11 cellular contexts compared by ENCODE assay signal in genomic region chr15:90211440-90212168, GRCh38. TPM values are rescaled to one million over a fixed set of nuclear protein-coding genes. Genes with fewer than 3 reads are reported as not detected.
DNase-seq lines count a peak whose midpoint lies in the region; ATAC-seq, FAIRE-seq and TF ChIP-seq lines count a peak whose summit lies in the region.
"Had no signal": no experiment of that assay in that cellular context is flagged by ENCODE, and none has a peak within 500 bp of the region (broad histone marks: within the 10 kb centered on the region; RNA-seq: fewer than 3 reads in every experiment).

No MANE protein-coding gene starts in this region.

- no peaks in the 10 kb centered on the region for H3K9me3 ChIP-seq in K562 (replicated peaks; ENCODE audit: control insufficient read depth, insufficient read depth, low read depth, low read length)

- H3K79me2 ChIP-seq in K562 (ENCODE audit: control insufficient read depth, insufficient read depth, low read length), result peaks cover 66% of the 10 kb centered on the region

- H3K4me1 ChIP-seq in K562 (replicated peaks in 1 of 2; ENCODE audit: control insufficient read depth in 2 of 2, insufficient read depth in 2 of 2, low read length in 2 of 2), result peaks cover 10 to 35% of the 10 kb centered on the region in 2 experiments; a peak in 4 of 5 replicates

- H3K27ac ChIP-seq in K562 (ENCODE audit: extremely low read depth, low read depth, low read length), result no peak overlapping the region

- 87% methylated on average over 12 of the region's 13 CpGs for WGBS in K562 (ENCODE audit: insufficient coverage, low coverage, missing lambda C conversion rate)

- in situ Hi-C loops in K562 (cut with MboI), result no loop called here

- H3K36me3 ChIP-seq in K562 (ENCODE audit: control insufficient read depth, insufficient read depth, low read length), result peaks cover 69% of the 10 kb centered on the region; the same call in 2 of the 3 replicates

- intact Hi-C loops in K562 (cut with micrococcal nuclease), result no loop called here

- peak overlapping the region in 1 of 2 experiments; percentile 80; a peak in 2 of 4 replicates for H3K9ac ChIP-seq in K562 (ENCODE audit: insufficient read depth in 1 of 2, low read depth in 2 of 2, low read length in 2 of 2)

- POLR2A ChIA-PET in K562 (lab: Yijun Ruan, JAX), result no interaction called here

- H3K36me3 Mint-ChIP-seq in stimulated activated effector memory CD8-positive, alpha-beta T cell treated with anti-CD3 and anti-CD28 coated beads, Interleukin-12 subunit alpha, Interleukin-12 subunit beta, amount 100 ng/mL, for 72 hours, result peaks cover 10% of the 10 kb centered on the region

- no peak for TF ChIP-seq POLR2A in K562 (conservative IDR thresholded peaks at IDR 0.05)

- TF ChIP-seq RAD21 in K562 (CRISPR knock-in tag; conservative IDR thresholded peaks at IDR 0.05 in 1 of 2, IDR thresholded peaks at IDR 0.05 in 1 of 2), result no peak

- CTCF ChIA-PET in K562 (lab: Yijun Ruan, JAX; ENCODE audit: low intra/inter-chr PET ratio), result no interaction called here

- peak; percentile 55 for DNase-seq in HK-2 (ENCODE audit: unreplicated experiment)
- DNase-seq in K562 (ENCODE audit: extremely low read depth in 1 of 4, low spot score in 3 of 4), result peak in 2 of 4 experiments; percentile 29 to 33
- peak; percentile 36 for DNase-seq in iris pigment epithelial cell (ENCODE audit: low read depth)
- no peak for DNase-seq in stimulated activated effector memory CD8-positive, alpha-beta T cell treated with anti-CD3 and anti-CD28 coated beads, Interleukin-12 subunit alpha, Interleukin-12 subunit beta, amount 100 ng/mL, for 72 hours (ENCODE audit: low spot score in 2 of 2)
- DNase-seq in activated CD4-positive, alpha-beta T cell treated with anti-CD3 and anti-CD28 coated beads, Interleukin-2, amount 50 U/mL, for 1 hour, result no peak
- DNase-seq: NCI-H187; stimulated activated naive CD4-positive, alpha-beta T cell treated with Interleukin-2 at 50 U/mL for 16 hours had no signal

- H3K9me3 Mint-ChIP-seq in stimulated activated effector memory CD8-positive, alpha-beta T cell treated with anti-CD3 and anti-CD28 coated beads, Interleukin-12 subunit alpha, Interleukin-12 subunit beta, amount 100 ng/mL, for 72 hours, result no peaks in the 10 kb centered on the region

- H3K9me1 ChIP-seq in K562 (ENCODE audit: control insufficient read depth, insufficient read depth, low read length), result no peaks in the 10 kb centered on the region

- no peak for TF ChIP-seq EP300 in K562 (IDR thresholded peaks at IDR 0.05; ENCODE audit: low read length)

- H3K27ac Mint-ChIP-seq in stimulated activated effector memory CD8-positive, alpha-beta T cell treated with anti-CD3 and anti-CD28 coated beads, Interleukin-12 subunit alpha, Interleukin-12 subunit beta, amount 100 ng/mL, for 72 hours, result peak overlapping the region; percentile 92

- no peak overlapping the region for H2AFZ ChIP-seq in K562 (ENCODE audit: low read depth, low read length)

- H3K4me3 ChIP-seq in K562, result no peak overlapping the region

- no peaks in the 10 kb centered on the region; the same call in none of the 2 replicates for H4K20me1 ChIP-seq in K562 (replicated peaks; ENCODE audit: control insufficient read depth, insufficient read depth, low read length)

- no peak; the same call in 1 of the 3 replicates for ATAC-seq in K562
- ATAC-seq in stimulated activated effector memory CD8-positive, alpha-beta T cell treated with anti-CD3 and anti-CD28 coated beads, Interleukin-12 subunit alpha, Interleukin-12 subunit beta, amount 100 ng/mL, for 72 hours, result peak; percentile 29
- ATAC-seq in GM18519 (IDR thresholded peaks at IDR 0.05; ENCODE audit: low FRiP score, unreplicated experiment), result no peak
- no peak for ATAC-seq in HG02759 (IDR thresholded peaks at IDR 0.05; ENCODE audit: unreplicated experiment)
- no peak for ATAC-seq in HG03520 (IDR thresholded peaks at IDR 0.05; ENCODE audit: unreplicated experiment)

- H3K4me3 Mint-ChIP-seq in stimulated activated effector memory CD8-positive, alpha-beta T cell treated with anti-CD3 and anti-CD28 coated beads, Interleukin-12 subunit alpha, Interleukin-12 subunit beta, amount 100 ng/mL, for 72 hours, result no peak overlapping the region

- H3K4me2 ChIP-seq in K562 (ENCODE audit: insufficient read depth, low read length), result no peak overlapping the region

- BruUV-seq in K562 (replicated peaks; lab: Mats Ljungman, UMichigan), result no TSS peak

- FAIRE-seq in K562 (lab: Jason Lieb, UNC), result no peak

- TF ChIP-seq CTCF in K562 (IDR thresholded peaks at IDR 0.05 in 2 of 3, conservative IDR thresholded peaks at IDR 0.05 in 1 of 3; ENCODE audit: insufficient read depth in 2 of 3, low read depth in 1 of 3, low read length in 3 of 3), result no peak

- no peaks in the 10 kb centered on the region for H3K27me3 ChIP-seq in K562 (ENCODE audit: control insufficient read depth in 2 of 2, insufficient read depth in 2 of 2, low read length in 2 of 2)

- H3K4me1 Mint-ChIP-seq in stimulated activated effector memory CD8-positive, alpha-beta T cell treated with anti-CD3 and anti-CD28 coated beads, Interleukin-12 subunit alpha, Interleukin-12 subunit beta, amount 100 ng/mL, for 72 hours, result peaks cover 63% of the 10 kb centered on the region

RNA-seq across cellular contexts. Expression of gene SEMA4B, which starts 10.5 kb away (rescaled TPM):
- total RNA-seq in K562 (2011; cell fraction: chromatin; rRNA removed; ENCODE audit: low replicate concordance), result 229 and 471 TPM in 2 replicates
- total RNA-seq in K562 (2011; cell fraction: nucleolus; rRNA removed), result 275 and 311 TPM in 2 replicates
- total RNA-seq in K562 (2011; cell fraction: nucleoplasm; rRNA removed), result 234 and 268 TPM in 2 replicates
- total RNA-seq in K562 (2014; rRNA removed) (11.0 and 38.7 TPM in 2 replicates), K562 (2014; rRNA removed; fragmentation: Illumina TruSeq; extraction: Trizol) (8.5 and 10.7 TPM in 2 replicates), K562 (2015; rRNA removed; fragmentation: Illumina TruSeq; extraction: Trizol) (16.7 and 17.7 TPM in 2 replicates), K562 (2021) (33.6 and 37.9 TPM in 2 replicates)
- polyA plus RNA-seq in K562 (2011; rRNA removed) (28.8 and 56.9 TPM in 2 replicates), K562 (2014; fragmentation: Illumina TruSeq; extraction: Trizol) (10.9 and 16.9 TPM in 2 replicates), K562 (2014; fragmentation: Nextera tagmentation; extraction: Ambion mirVana) (1 to 10 TPM; 1.3 to 1.5 TPM), K562 (2014; rRNA removed) (24.8 and 27.8 TPM in 2 replicates)
- polyA plus RNA-seq in K562 (2011; cell fraction: cytosol; rRNA removed), result 31.0 and 40.4 TPM in 2 replicates
- 155 and 194 TPM in 2 replicates for polyA plus RNA-seq in K562 (2011; cell fraction: nucleus; rRNA removed)
- 31.3 and 40.0 TPM in 2 replicates for polyA plus RNA-seq in K562 (2012)
- polyA minus RNA-seq in K562 (2011; rRNA and poly(A)+ RNA removed), result 41.6 and 47.9 TPM in 2 replicates
- 59.8 and 102 TPM in 2 replicates for polyA minus RNA-seq in K562 (2011; cell fraction: cytosol; rRNA and poly(A)+ RNA removed)
- polyA minus RNA-seq in K562 (2011; cell fraction: nucleus; rRNA and poly(A)+ RNA removed), result 62.9 and 86.3 TPM in 2 replicates

RNA-seq across cellular contexts. Expression of gene CIB1, which starts 22.1 kb away (rescaled TPM):
- 14.3 and 33.8 TPM in 2 replicates for total RNA-seq in K562 (2011; cell fraction: chromatin; rRNA removed; ENCODE audit: low replicate concordance)
- total RNA-seq in K562 (2011; cell fraction: nucleolus; rRNA removed), result 35.9 and 36.5 TPM in 2 replicates
- 26.0 and 30.1 TPM in 2 replicates for total RNA-seq in K562 (2011; cell fraction: nucleoplasm; rRNA removed)
- total RNA-seq in K562 (2014; rRNA removed) (61.4 and 94.5 TPM in 2 replicates), K562 (2014; rRNA removed; fragmentation: Illumina TruSeq; extraction: Trizol) (46.9 and 49.6 TPM in 2 replicates), K562 (2015; rRNA removed; fragmentation: Illumina TruSeq; extraction: Trizol) (63.4 and 64.5 TPM in 2 replicates), K562 (2021) (106 and 107 TPM in 2 replicates)
- polyA plus RNA-seq in K562 (2011; rRNA removed) (136 and 186 TPM in 2 replicates), K562 (2014; fragmentation: Illumina TruSeq; extraction: Trizol) (107 and 138 TPM in 2 replicates), K562 (2014; fragmentation: Nextera tagmentation; extraction: Ambion mirVana) (10 to 100 TPM; 14.9 to 33.8 TPM), K562 (2014; rRNA removed) (128 and 142 TPM in 2 replicates)
- polyA plus RNA-seq in K562 (2011; cell fraction: cytosol; rRNA removed), result 212 and 302 TPM in 2 replicates
- polyA plus RNA-seq in K562 (2011; cell fraction: nucleus; rRNA removed), result 104 and 147 TPM in 2 replicates
- polyA plus RNA-seq in K562 (2012), result 132 and 166 TPM in 2 replicates
- polyA minus RNA-seq in K562 (2011; rRNA and poly(A)+ RNA removed), result 38.2 and 47.4 TPM in 2 replicates
- 35.2 and 37.1 TPM in 2 replicates for polyA minus RNA-seq in K562 (2011; cell fraction: cytosol; rRNA and poly(A)+ RNA removed)
- 10.0 and 16.9 TPM in 2 replicates for polyA minus RNA-seq in K562 (2011; cell fraction: nucleus; rRNA and poly(A)+ RNA removed)

RNA-seq across cellular contexts. Expression of gene GDPGP1, which starts 22.4 kb away (rescaled TPM):
- total RNA-seq in K562 (2011; cell fraction: chromatin; rRNA removed; ENCODE audit: low replicate concordance), result 9.0 and 29.0 TPM in 2 replicates
- total RNA-seq in K562 (2011; cell fraction: nucleolus; rRNA removed), result 29.9 and 32.4 TPM in 2 replicates
- total RNA-seq in K562 (2011; cell fraction: nucleoplasm; rRNA removed), result 18.3 and 18.8 TPM in 2 replicates
- total RNA-seq in K562 (2014; rRNA removed) (3.9 and 4.0 TPM in 2 replicates), K562 (2014; rRNA removed; fragmentation: Illumina TruSeq; extraction: Trizol) (2.8 and 3.0 TPM in 2 replicates), K562 (2015; rRNA removed; fragmentation: Illumina TruSeq; extraction: Trizol) (2.4 and 3.0 TPM in 2 replicates), K562 (2021) (6.0 and 6.1 TPM in 2 replicates)
- polyA plus RNA-seq in K562 (2011; rRNA removed) (3.7 and 4.0 TPM in 2 replicates), K562 (2014; fragmentation: Illumina TruSeq; extraction: Trizol) (1.2 and 2.0 TPM in 2 replicates), K562 (2014; fragmentation: Nextera tagmentation; extraction: Ambion mirVana) (under 1 TPM; 0.78 to 0.92 TPM), K562 (2014; rRNA removed) (2.6 and 3.3 TPM in 2 replicates)
- polyA plus RNA-seq in K562 (2011; cell fraction: cytosol; rRNA removed), result 1.4 and 2.7 TPM in 2 replicates
- polyA plus RNA-seq in K562 (2011; cell fraction: nucleus; rRNA removed), result 9.9 and 12.7 TPM in 2 replicates
- 2.3 and 4.2 TPM in 2 replicates for polyA plus RNA-seq in K562 (2012)
- polyA minus RNA-seq in K562 (2011; rRNA and poly(A)+ RNA removed), result 7.1 and 7.7 TPM in 2 replicates
- polyA minus RNA-seq in K562 (2011; cell fraction: cytosol; rRNA and poly(A)+ RNA removed), result 6.0 and 7.6 TPM in 2 replicates
- 13.9 and 15.4 TPM in 2 replicates for polyA minus RNA-seq in K562 (2011; cell fraction: nucleus; rRNA and poly(A)+ RNA removed)

RNA-seq across cellular contexts. Expression of gene TTLL13, which starts 37.8 kb away (rescaled TPM):
- total RNA-seq in K562 (2011; cell fraction: chromatin; rRNA removed; ENCODE audit: low replicate concordance), result 1.1 and 1.4 TPM in 2 replicates
- 0.53 and 0.83 TPM in 2 replicates for total RNA-seq in K562 (2011; cell fraction: nucleolus; rRNA removed)
- total RNA-seq in K562 (2011; cell fraction: nucleoplasm; rRNA removed), result 0.37 and 0.76 TPM in 2 replicates
- total RNA-seq in K562 (2014; rRNA removed) (0.04 TPM in 1 of 2 replicates, not detected in the other), K562 (2014; rRNA removed; fragmentation: Illumina TruSeq; extraction: Trizol) (0.10 and 0.22 TPM in 2 replicates), K562 (2015; rRNA removed; fragmentation: Illumina TruSeq; extraction: Trizol) (0.11 TPM in 1 of 2 replicates, not detected in the other), K562 (2021) (0.11 and 0.36 TPM in 2 replicates)
- polyA plus RNA-seq in K562 (2011; rRNA removed) (0.20 and 0.24 TPM in 2 replicates), K562 (2014; fragmentation: Illumina TruSeq; extraction: Trizol) (0.12 TPM in 1 of 2 replicates, not detected in the other), K562 (2014; fragmentation: Nextera tagmentation; extraction: Ambion mirVana) (under 1 TPM; 0.10 to 0.17 TPM), K562 (2014; rRNA removed) (0.05 TPM in 1 of 2 replicates, not detected in the other)
- 0.22 and 0.24 TPM in 2 replicates for polyA plus RNA-seq in K562 (2011; cell fraction: cytosol; rRNA removed)
- polyA plus RNA-seq in K562 (2011; cell fraction: nucleus; rRNA removed), result 0.49 and 0.74 TPM in 2 replicates
- 0.17 and 0.55 TPM in 2 replicates for polyA plus RNA-seq in K562 (2012)
- polyA minus RNA-seq in K562 (2011; rRNA and poly(A)+ RNA removed), result 0.28 and 0.51 TPM in 2 replicates
- not detected in 2 replicates for polyA minus RNA-seq in K562 (2011; cell fraction: cytosol; rRNA and poly(A)+ RNA removed)
- 0.22 and 0.40 TPM in 2 replicates for polyA minus RNA-seq in K562 (2011; cell fraction: nucleus; rRNA and poly(A)+ RNA removed)
- total RNA-seq: chondrocyte had no signal

RNA-seq across cellular contexts. Expression of gene NGRN, which starts 53.9 kb away (rescaled TPM):
- 23.0 and 24.9 TPM in 2 replicates for total RNA-seq in K562 (2011; cell fraction: chromatin; rRNA removed; ENCODE audit: low replicate concordance)
- 17.9 and 20.5 TPM in 2 replicates for total RNA-seq in K562 (2011; cell fraction: nucleolus; rRNA removed)
- total RNA-seq in K562 (2011; cell fraction: nucleoplasm; rRNA removed), result 24.8 and 26.5 TPM in 2 replicates
- total RNA-seq in K562 (2014; rRNA removed) (69.5 and 73.4 TPM in 2 replicates), K562 (2014; rRNA removed; fragmentation: Illumina TruSeq; extraction: Trizol) (54.9 and 58.8 TPM in 2 replicates), K562 (2015; rRNA removed; fragmentation: Illumina TruSeq; extraction: Trizol) (60.0 and 61.5 TPM in 2 replicates), K562 (2021) (64.6 and 66.5 TPM in 2 replicates)
- polyA plus RNA-seq in K562 (2011; rRNA removed) (57.5 and 62.8 TPM in 2 replicates), K562 (2014; fragmentation: Illumina TruSeq; extraction: Trizol) (47.9 and 56.5 TPM in 2 replicates), K562 (2014; fragmentation: Nextera tagmentation; extraction: Ambion mirVana) (10 to 100 TPM; 14.0 to 21.0 TPM), K562 (2014; rRNA removed) (64.5 and 70.3 TPM in 2 replicates)
- polyA plus RNA-seq in K562 (2011; cell fraction: cytosol; rRNA removed), result 45.8 and 48.7 TPM in 2 replicates
- polyA plus RNA-seq in K562 (2011; cell fraction: nucleus; rRNA removed), result 21.4 and 27.0 TPM in 2 replicates
- polyA plus RNA-seq in K562 (2012), result 49.2 and 50.7 TPM in 2 replicates
- polyA minus RNA-seq in K562 (2011; rRNA and poly(A)+ RNA removed), result 37.7 and 38.0 TPM in 2 replicates
- 18.5 and 20.3 TPM in 2 replicates for polyA minus RNA-seq in K562 (2011; cell fraction: cytosol; rRNA and poly(A)+ RNA removed)
- polyA minus RNA-seq in K562 (2011; cell fraction: nucleus; rRNA and poly(A)+ RNA removed), result 8.5 and 11.4 TPM in 2 replicates

Comparison
In these comparisons a context has a peak if more than half of its experiments do, and no peak if none do; other contexts are left out.
1. DNase-seq: peak in HK-2 (single experiment) and iris pigment epithelial cell (single experiment); none in stimulated activated effector memory CD8-positive, alpha-beta T cell treated with anti-CD3 and anti-CD28 coated beads, Interleukin-12 subunit alpha, Interleukin-12 subunit beta, amount 100 ng/mL, for 72 hours (0 of 2) and activated CD4-positive, alpha-beta T cell treated with anti-CD3 and anti-CD28 coated beads, Interleukin-2, amount 50 U/mL, for 1 hour (single experiment).